30 cellular contexts compared by ENCODE assay signal in the genomic region with DNA sequence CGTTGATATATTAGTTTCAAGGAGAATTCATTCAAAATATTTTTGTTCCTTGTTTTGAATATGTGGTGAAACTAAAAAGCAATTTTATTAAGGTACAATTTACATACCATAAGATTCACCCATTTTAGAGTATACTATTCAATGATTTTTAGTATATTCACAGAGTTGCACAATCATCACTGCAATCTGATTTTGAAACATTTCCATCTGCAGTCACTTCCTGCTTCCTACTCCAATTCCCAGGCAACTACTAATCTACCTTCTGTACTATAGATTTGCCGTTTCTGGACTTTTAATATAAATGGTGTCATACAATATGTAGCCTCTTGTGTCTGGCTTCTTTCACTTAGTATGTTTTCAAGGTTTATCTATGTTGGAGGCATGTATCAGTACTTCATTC.
DNase-seq lines count a peak whose midpoint lies in the region; ATAC-seq, FAIRE-seq and TF ChIP-seq lines count a peak whose summit lies in the region.
"Had no signal": no experiment of that assay in that cellular context is flagged by ENCODE, and none has a peak within 500 bp of the region (broad histone marks: within the 10 kb centered on the region; RNA-seq: fewer than 3 reads in every experiment).

No MANE protein-coding gene starts in this region.

- POLR2A ChIA-PET in A549 (lab: Yijun Ruan, JAX): no interaction called here
- POLR2A ChIA-PET in CD4-positive, alpha-beta T cell (lab: Charles Lee): no interaction called here

- no peaks in the 10 kb centered on the region for H3K27me3 ChIP-seq in CD4-positive, alpha-beta T cell (ENCODE audit: control insufficient read depth, insufficient read depth, low read length)
- H3K27me3 ChIP-seq: adrenal gland, BE2C, sigmoid colon, thyroid gland, vagina had no signal

- no peaks in the 10 kb centered on the region for H3K4me1 Mint-ChIP-seq in CD4-positive, alpha-beta T cell (ENCODE audit: low read depth)
- H3K4me1 Mint-ChIP-seq: brain had no signal

- H3K4me2 ChIP-seq in A549: no peak overlapping the region

- no peaks in the 10 kb centered on the region for H3K27me3 Mint-ChIP-seq in CD4-positive, alpha-beta T cell
- H3K27me3 Mint-ChIP-seq: activated CD8-positive, alpha-beta T cell treated with anti-CD3 and anti-CD28 coated beads for 36 hours; brain; naive thymus-derived CD8-positive, alpha-beta T cell had no signal

- ATAC-seq in A549: no peak
- ATAC-seq in HG02884 (IDR thresholded peaks at IDR 0.05; ENCODE audit: unreplicated experiment): no peak
- ATAC-seq in CD4-positive, alpha-beta T cell (ENCODE audit: poor library complexity): no peak
- ATAC-seq: activated CD8-positive, alpha-beta T cell treated with anti-CD3 and anti-CD28 coated beads for 36 hours; HCT116; lower lobe of right lung; naive thymus-derived CD8-positive, alpha-beta T cell had no signal

- no peak overlapping the region for H3K27ac ChIP-seq in A549
- peak overlapping the region; percentile 36 for H3K27ac ChIP-seq in epithelial cell of prostate
- no peak overlapping the region for H3K27ac ChIP-seq in CD4-positive, alpha-beta T cell (ENCODE audit: low read depth, low read length)
- H3K27ac ChIP-seq: adrenal gland, lower lobe of right lung, prostate gland, sigmoid colon, thyroid gland, vagina had no signal

- no peak for TF ChIP-seq CTCF in A549 (IDR thresholded peaks at IDR 0.05)
- no peak for TF ChIP-seq CTCF in CD4-positive, alpha-beta T cell (IDR thresholded peaks at IDR 0.05)

- CTCF ChIA-PET in A549 (lab: Yijun Ruan, JAX): interaction anchor here (0.7 to 2.5 kb wide), 5 partner anchors 20 to 115 kb away, joined by 3 to 10 read pairs (median 7); no protein-coding TSS in a partner anchor
- CTCF ChIA-PET in CD4-positive, alpha-beta T cell (lab: Charles Lee): no interaction called here

- intact Hi-C loops in CD4-positive, alpha-beta T cell (cut with DNase I, micrococcal nuclease): loop anchor here (5.0 kb wide), 2 partner anchors 130 to 305 kb away; no protein-coding TSS in a partner anchor

- no peaks in the 10 kb centered on the region for H3K9me3 Mint-ChIP-seq in CD4-positive, alpha-beta T cell
- H3K9me3 Mint-ChIP-seq: activated CD8-positive, alpha-beta T cell treated with anti-CD3 and anti-CD28 coated beads for 36 hours; activated naive CD4-positive, alpha-beta T cell treated with anti-CD3 and anti-CD28 coated beads for 36 hours; naive thymus-derived CD8-positive, alpha-beta T cell had no signal

- no peak overlapping the region for H3K27ac Mint-ChIP-seq in CD4-positive, alpha-beta T cell
- H3K27ac Mint-ChIP-seq: activated CD8-positive, alpha-beta T cell treated with anti-CD3 and anti-CD28 coated beads for 36 hours; activated naive CD4-positive, alpha-beta T cell treated with anti-CD3 and anti-CD28 coated beads for 36 hours; brain; naive thymus-derived CD8-positive, alpha-beta T cell had no signal

- H3K4me1 ChIP-seq in A549: no peaks in the 10 kb centered on the region
- H3K4me1 ChIP-seq: adrenal gland, BE2C, lower lobe of right lung, prostate gland, sigmoid colon, thyroid gland, vagina had no signal

- no peaks in the 10 kb centered on the region for H3K36me3 Mint-ChIP-seq in CD4-positive, alpha-beta T cell (ENCODE audit: low read depth)
- H3K36me3 Mint-ChIP-seq: brain had no signal

- no peak for TF ChIP-seq EP300 in A549 (IDR thresholded peaks at IDR 0.05)

- no peak for TF ChIP-seq RAD21 in A549 (conservative IDR thresholded peaks at IDR 0.05 in 1 of 2, IDR thresholded peaks at IDR 0.05 in 1 of 2)

- no peaks in the 10 kb centered on the region for H3K9me3 ChIP-seq in A549
- H3K9me3 ChIP-seq in CD4-positive, alpha-beta T cell (ENCODE audit: control insufficient read depth, low read length): no peaks in the 10 kb centered on the region
- H3K9me3 ChIP-seq: adrenal gland, BE2C, lower lobe of right lung, prostate gland, sigmoid colon, thyroid gland, vagina had no signal

- FAIRE-seq in A549 (lab: Jason Lieb, UNC): no peak
- FAIRE-seq: colon, frontal cortex had no signal

- 72% methylated on average over 2 of the region's 2 CpGs for WGBS in A549 (ENCODE audit: missing lambda C conversion rate)

- TF ChIP-seq POLR2A in A549 (IDR thresholded peaks at IDR 0.05; ENCODE audit: low read length) (no peak), erythroblast (IDR thresholded peaks at IDR 0.05; ENCODE audit: low read length) (no peak)

- DNase-seq in A549 (ENCODE audit: low read depth in 1 of 2, low spot score in 1 of 2) (no peak), HCEC 1CT (peak; percentile 47), amniotic epithelial cell (ENCODE audit: low read depth) (peak; percentile 16), epithelial cell of prostate (ENCODE audit: low read depth, low spot score) (no peak), erythroblast (lab: John Stamatoyannopoulos, UW) (no peak)
- no peak for DNase-seq in CD4-positive, alpha-beta T cell
- DNase-seq in stimulated activated CD4-positive, alpha-beta T cell treated with anti-CD3 and anti-CD28 coated beads, Interleukin-4, amount 100 ng/mL, for 1 hour: no peak
- DNase-seq: activated CD8-positive, alpha-beta memory T cell treated with anti-CD3 and anti-CD28 coated beads, Interleukin-2, amount 50 U/mL, for 48 hours; activated CD8-positive, alpha-beta T cell treated with anti-CD3 and anti-CD28 coated beads for 36 hours; activated naive CD4-positive, alpha-beta T cell treated with anti-CD3 and anti-CD28 coated beads for 36 hours; adrenal gland; BE2C; effector CD4-positive, alpha-beta T cell; lower lobe of right lung; naive thymus-derived CD8-positive, alpha-beta T cell; NCI-H1105; NCI-H2029 treated with DMSO at 0.1 percent for 48 hours; NCI-H69; Right ventricle myocardium superior; sigmoid colon; stimulated activated CD4-positive, alpha-beta T cell treated with anti-CD3 and anti-CD28 coated beads, Interleukin-12 subunit alpha, Interleukin-12 subunit beta, amount 100 ng/mL, for 4 hours; stimulated activated CD4-positive, alpha-beta T cell treated with anti-CD3 and anti-CD28 coated beads, Interleukin-2, amount 100 ng/mL, for 48 hours; thyroid gland had no signal

- no peak overlapping the region for H3K4me3 Mint-ChIP-seq in CD4-positive, alpha-beta T cell
- H3K4me3 Mint-ChIP-seq: activated CD8-positive, alpha-beta T cell treated with anti-CD3 and anti-CD28 coated beads for 36 hours; activated naive CD4-positive, alpha-beta T cell treated with anti-CD3 and anti-CD28 coated beads for 36 hours; brain; naive thymus-derived CD8-positive, alpha-beta T cell had no signal

- H3K4me3 ChIP-seq in A549: no peak overlapping the region
- H3K4me3 ChIP-seq: adrenal gland, lower lobe of right lung, prostate gland, sigmoid colon, thyroid gland, vagina had no signal

TF ChIP-seq in A549, 52 proteins besides CTCF, POLR2A, EP300 and RAD21:
- no peak for TF ChIP-seq HOXB5 (CRISPR knock-in tag; IDR thresholded peaks at IDR 0.05)
- TF ChIP-seq HOXB13 (CRISPR knock-in tag; IDR thresholded peaks at IDR 0.05; ENCODE audit: low read depth): no peak
- no peak for TF ChIP-seq HDAC2 (IDR thresholded peaks at IDR 0.05)
- peak; percentile 31 to 35; a peak in 2 of 4 replicates for TF ChIP-seq CEBPB (IDR thresholded peaks at IDR 0.05)

Comparison
In these comparisons a context has a peak if more than half of its experiments do, and no peak if none do; other contexts are left out.
1. DNase-seq: peak in HCEC 1CT (single experiment) and amniotic epithelial cell (single experiment); none in A549 (0 of 2), epithelial cell of prostate (single experiment), CD4-positive, alpha-beta T cell (0 of 10), stimulated activated CD4-positive, alpha-beta T cell treated with anti-CD3 and anti-CD28 coated beads, Interleukin-4, amount 100 ng/mL, for 1 hour (single experiment) and erythroblast (0 of 2).